In genomic region chrX:73086766-73087165, GRCh38 we compare ENCODE assay signal across 18 cellular contexts. TPM values are rescaled to one million over a fixed set of nuclear protein-coding genes. Genes with fewer than 3 reads are reported as not detected.
A peak's percentile ranks its signal among the peaks of the same experiment; 100 is the strongest.
DNase-seq lines count a peak whose midpoint lies in the region; TF ChIP-seq lines count a peak whose summit lies in the region.
"Not testable (repeated sequence)": the region's sequence is repeated elsewhere in the genome, so short reads cannot be mapped to it uniquely, and the experiment has no call there.
"Had no signal": no experiment of that assay in that cellular context is flagged by ENCODE, and none has a peak within 500 bp of the region (broad histone marks: within the 10 kb centered on the region; RNA-seq: fewer than 3 reads in every experiment).

No MANE protein-coding gene starts in this region.

- not testable (repeated sequence) for BruUV-seq in OCI-LY7 (replicated peaks; lab: Mats Ljungman, UMichigan)

- not testable (repeated sequence) for H4K20me1 ChIP-seq in OCI-LY7 (ENCODE audit: insufficient read depth, low read length); hepatocyte (ENCODE audit: insufficient read depth, poor library complexity, severe bottlenecking)

- DNase-seq in AG09319 (ENCODE audit: extremely low read depth, low read depth); GM06990 (ENCODE audit: extremely low read depth, insufficient read length); LNCaP clone FGC (ENCODE audit: low read depth); OCI-LY7 (ENCODE audit: low spot score); endodermal cell; retinal pigment epithelial cell (ENCODE audit: low read depth): not testable (repeated sequence)
- DNase-seq in hepatocyte (ENCODE audit: low spot score): peak; percentile 13

- not testable (repeated sequence) for H3K4me1 Mint-ChIP-seq in endodermal cell

- not testable (repeated sequence) for H3K36me3 Mint-ChIP-seq in endodermal cell (ENCODE audit: low read depth)

- not testable (repeated sequence) for H3K4me3 ChIP-seq in GM06990 (replicated peaks; ENCODE audit: low read depth, low read length); LNCaP clone FGC (ENCODE audit: low read depth, low read length); OCI-LY7 (ENCODE audit: low read depth, low read length, poor library complexity, severe bottlenecking); endodermal cell (ENCODE audit: low read length); hepatocyte; retinal pigment epithelial cell (ENCODE audit: low read length)

- not testable (repeated sequence) for H3K9me2 ChIP-seq in OCI-LY7 (ENCODE audit: insufficient read depth, low read length); hepatocyte (replicated peaks; ENCODE audit: insufficient read depth)

- CTCF ChIA-PET in OCI-LY7 (lab: Charles Lee; ENCODE audit: unreplicated experiment): not testable (repeated sequence)

- intact Hi-C loops in OCI-LY7 (cut with micrococcal nuclease; ENCODE audit: unreplicated experiment): not testable (repeated sequence)

- TF ChIP-seq CTCF in AG09319 (IDR thresholded peaks at IDR 0.05; ENCODE audit: low read depth, low read length): peak; percentile 9
- peak; percentile 18 for TF ChIP-seq CTCF in GM06990 (IDR thresholded peaks at IDR 0.05; ENCODE audit: insufficient read depth, low read length, poor library complexity, severe bottlenecking)
- peak; percentile 29; the same call in 1 of the 2 replicates for TF ChIP-seq CTCF in LNCaP clone FGC (IDR thresholded peaks at IDR 0.05; ENCODE audit: control insufficient read depth, extremely low read depth, insufficient read depth)
- TF ChIP-seq CTCF in OCI-LY7 (conservative IDR thresholded peaks at IDR 0.05; ENCODE audit: low read length): 0 out of 2 replicates have a peak, but pooled peaks have one; percentile 25
- TF ChIP-seq CTCF in VCaP (conservative IDR thresholded peaks at IDR 0.05): peak; percentile 64
- peak; percentile 65 for TF ChIP-seq CTCF in endodermal cell (conservative IDR thresholded peaks at IDR 0.05)
- TF ChIP-seq CTCF in hepatocyte (IDR thresholded peaks at IDR 0.05; ENCODE audit: poor library complexity): peak; percentile 22
- TF ChIP-seq CTCF in retinal pigment epithelial cell (conservative IDR thresholded peaks at IDR 0.05; ENCODE audit: low read depth, low read length): peak; percentile 34

- H3K4me3 Mint-ChIP-seq in endodermal cell: not testable (repeated sequence)

- H3K4me1 ChIP-seq in OCI-LY7 (ENCODE audit: insufficient read depth, low read length, poor library complexity, severe bottlenecking); endodermal cell (ENCODE audit: control insufficient read depth, insufficient read depth, low read length); hepatocyte (ENCODE audit: insufficient read depth): not testable (repeated sequence)

- H3K36me3 ChIP-seq in GM06990 (ENCODE audit: control insufficient read depth, insufficient read depth, low read length); OCI-LY7 (ENCODE audit: insufficient read depth, low read length); endodermal cell (ENCODE audit: control insufficient read depth, insufficient read depth, low read length); hepatocyte (replicated peaks; ENCODE audit: insufficient read depth, low read depth): not testable (repeated sequence)

- H3K27ac ChIP-seq in OCI-LY7 (ENCODE audit: low read depth, low read length, poor library complexity, severe bottlenecking); VCaP; endodermal cell (ENCODE audit: low read depth, low read length); hepatocyte: not testable (repeated sequence)

- H3K79me2 ChIP-seq in OCI-LY7 (ENCODE audit: insufficient read depth, low read depth, low read length); hepatocyte: not testable (repeated sequence)

- H3K27ac Mint-ChIP-seq in endodermal cell: not testable (repeated sequence)

- H3K27me3 Mint-ChIP-seq in endodermal cell (ENCODE audit: insufficient read depth): not testable (repeated sequence)

- not testable (repeated sequence) for H3K4me2 ChIP-seq in OCI-LY7 (ENCODE audit: low read length); hepatocyte

- not testable (repeated sequence) for H3K9ac ChIP-seq in endodermal cell (ENCODE audit: extremely low read depth, low read length, poor library complexity, severe bottlenecking)

- H3K9me3 Mint-ChIP-seq in endodermal cell: peaks cover 15% of the 10 kb centered on the region

- H3K27me3 ChIP-seq in GM06990 (replicated peaks; ENCODE audit: control insufficient read depth, insufficient read depth, low read length); endodermal cell (ENCODE audit: control insufficient read depth, insufficient read depth, low read length, poor library complexity, severe bottlenecking); hepatocyte: not testable (repeated sequence)

- POLR2A ChIA-PET in OCI-LY7 (lab: Charles Lee): not testable (repeated sequence)

- H2AFZ ChIP-seq in OCI-LY7 (ENCODE audit: low read length); hepatocyte: not testable (repeated sequence)

- WGBS in endodermal cell (ENCODE audit: insufficient coverage in 1 of 2, insufficient read length in 1 of 2), 2 experiments: no CpG with 5 or more reads among the region's 1 CpG
- WGBS in hepatocyte (ENCODE audit: low lambda C conversion rate, missing lambda C conversion rate): 6% methylated on average over 1 of the region's 1 CpG

- H3K9me3 ChIP-seq in OCI-LY7 (ENCODE audit: low read length); endodermal cell (ENCODE audit: control insufficient read depth, low read length); hepatocyte (ENCODE audit: low read depth): not testable (repeated sequence)

RNA-seq across cellular contexts. Expression of gene PABPC1L2A, which starts 7.5 kb away (rescaled TPM):
- not detected in 2 replicates for total RNA-seq in OCI-LY7 (2014; rRNA removed; shearing (Covaris generic))
- not detected in 2 replicates for total RNA-seq in OCI-LY7 (2022)
- total RNA-seq in endodermal cell: under 1 TPM in 1 of 2 donors, not detected in 1; 0.49 TPM
- polyA plus RNA-seq in endodermal cell (2013, experiment 1 of 2): 0.43 TPM
- polyA plus RNA-seq in endodermal cell (2013, experiment 2 of 2): 0.25 TPM
- not detected in 2 replicates for total RNA-seq in hepatocyte
- not detected in 2 replicates for polyA plus RNA-seq in hepatocyte
- total RNA-seq: activated CD4-positive, alpha-beta T cell treated with anti-CD3 and anti-CD28 coated beads, Interleukin-2, amount 10 ng/mL, durations not matched to agents 7 days and 5 days; activated naive CD4-positive, alpha-beta T cell treated with anti-CD3 and anti-CD28 coated beads, Interleukin-2, amount 50 U/mL, for 72 hours; activated T-helper 1 cell treated with anti-CD3 and anti-CD28 coated beads, Interleukin-12 subunit alpha, Interleukin-12 subunit beta, Interleukin-2, Interleukin-4 antibody, amounts not matched to agents 30 ng/mL and 10 ng/mL and 1 ng/mL, durations not matched to agents 14 hours and 24 hours and 36 hours; ascending aorta; esophagus squamous epithelium; GM12878; IMR-90; left colon; sciatic nerve; upper lobe of right lung had no signal
- polyA plus RNA-seq: GM12878, IMR-90 had no signal

Comparison
In these comparisons a context has a peak if more than half of its experiments do, and no peak if none do; other contexts are left out.
1. CTCF ChIP-seq: peak in every context shown above with its lines; median percentile 65 in endodermal cell; 64 in VCaP; 34 in retinal pigment epithelial cell; 29 in LNCaP clone FGC; 25 in OCI-LY7; 22 in hepatocyte; 18 in GM06990; 9 in AG09319.